In genomic region chr10:43204394-43204942, GRCh38 we compare ENCODE assay signal across 11 cellular contexts.
DNase-seq lines count a peak whose midpoint lies in the region; ATAC-seq, FAIRE-seq and TF ChIP-seq lines count a peak whose summit lies in the region.
"Had no signal": no experiment of that assay in that cellular context is flagged by ENCODE, and none has a peak within 500 bp of the region (broad histone marks: within the 10 kb centered on the region; RNA-seq: fewer than 3 reads in every experiment).

No MANE protein-coding gene starts in this region.

- H2AFZ ChIP-seq in PC-3 (ENCODE audit: low read length), result no peak overlapping the region

- DNase-seq in 8988T (peak; percentile 7), PC-3 (no peak), mucosa of descending colon (peak in 2 of 3 donors; percentile 21 to 45), SKM-1 treated with dmso at 0.1 percent for 144 hours (lab: John Stamatoyannopoulos, UW; ENCODE audit: unreplicated experiment) (no peak), NCI-H524 treated with DMSO at 0.1 percent for 48 hours (lab: John Stamatoyannopoulos, UW) (no peak), NCI-H1105 (lab: John Stamatoyannopoulos, UW) (no peak), GM12892 (ENCODE audit: insufficient read length) (no peak)
- DNase-seq: NCI-H2227 treated with DMSO at 0.1 percent for 48 hours had no signal

- no peak for FAIRE-seq in GM12892 (lab: Jason Lieb, UNC)

- no peaks in the 10 kb centered on the region for H3K9me3 ChIP-seq in PC-3 (ENCODE audit: low read length)
- H3K9me3 ChIP-seq in mucosa of descending colon, result no peaks in the 10 kb centered on the region
- H3K9me3 ChIP-seq: colonic mucosa, MG63 had no signal

- POLR2A ChIA-PET in PC-3 (lab: Charles Lee; ENCODE audit: unreplicated experiment), result no interaction called here

- H3K79me2 ChIP-seq in PC-3 (ENCODE audit: low read length), result no peaks in the 10 kb centered on the region

- CTCF ChIA-PET in PC-3 (lab: Charles Lee), result interaction anchor here (0.5 to 0.9 kb wide), 2 partner anchors 11 to 151 kb away, joined by 6 to 16 read pairs; no protein-coding TSS in a partner anchor

- ATAC-seq in GM18861 (IDR thresholded peaks at IDR 0.05; ENCODE audit: unreplicated experiment) (peak; percentile 7), PC-3 (peak; percentile 5), mucosa of descending colon (no peak)

- H4K20me1 ChIP-seq in PC-3 (ENCODE audit: low read length), result no peaks in the 10 kb centered on the region

- no peaks in the 10 kb centered on the region for H3K27me3 ChIP-seq in PC-3 (ENCODE audit: low read length)
- H3K27me3 ChIP-seq: colonic mucosa, MG63 had no signal

- TF ChIP-seq CTCF in PC-3 (conservative IDR thresholded peaks at IDR 0.05; ENCODE audit: low read depth, low read length) (no peak), mucosa of descending colon (IDR thresholded peaks at IDR 0.05) (no peak)

- no peaks in the 10 kb centered on the region for H3K9me2 ChIP-seq in PC-3 (replicated peaks; ENCODE audit: low read length)

- H3K4me3 ChIP-seq in PC-3 (ENCODE audit: low read length), result no peak overlapping the region
- H3K4me3 ChIP-seq in mucosa of descending colon, result no peak overlapping the region
- H3K4me3 ChIP-seq: colonic mucosa, MG63 had no signal

- no peaks in the 10 kb centered on the region for H3F3A ChIP-seq in PC-3 (ENCODE audit: low read length, unreplicated experiment)

- H3K36me3 ChIP-seq in PC-3 (ENCODE audit: low read depth, low read length) (no peaks in the 10 kb centered on the region), mucosa of descending colon (ENCODE audit: low read depth) (no peaks in the 10 kb centered on the region)
- H3K36me3 ChIP-seq: colonic mucosa, MG63 had no signal

- intact Hi-C loops in PC-3 (cut with micrococcal nuclease) (no loop called here), mucosa of descending colon (cut with DNase I, micrococcal nuclease) (no loop called here)

- BruUV-seq in PC-3 (replicated peaks; lab: Mats Ljungman, UMichigan), result no TSS peak

- H3K4me1 ChIP-seq in PC-3 (ENCODE audit: insufficient read depth, low read length) (no peaks in the 10 kb centered on the region), mucosa of descending colon (ENCODE audit: low read depth) (peaks cover 6% of the 10 kb centered on the region)
- H3K4me1 ChIP-seq: colonic mucosa had no signal

- H3K9ac ChIP-seq in PC-3 (ENCODE audit: low read length), result no peak overlapping the region

- no peak overlapping the region for H3K27ac ChIP-seq in PC-3 (ENCODE audit: low read length)
- H3K27ac ChIP-seq: colonic mucosa had no signal

- no peak for TF ChIP-seq POLR2A in GM12892 (IDR thresholded peaks at IDR 0.05; ENCODE audit: low read depth, low read length)

- no peak overlapping the region for H3K4me2 ChIP-seq in PC-3 (ENCODE audit: low read length)

Comparison
In these comparisons a context has a peak if more than half of its experiments do, and no peak if none do; other contexts are left out.
1. DNase-seq: peak in 8988T (single experiment) and mucosa of descending colon (2 of 3); none in PC-3 (single experiment), SKM-1 treated with dmso at 0.1 percent for 144 hours (single experiment), NCI-H524 treated with DMSO at 0.1 percent for 48 hours (single experiment), NCI-H1105 (single experiment) and GM12892 (single experiment).